ENCODE assay signal across 10 cellular contexts in the genomic region with DNA sequence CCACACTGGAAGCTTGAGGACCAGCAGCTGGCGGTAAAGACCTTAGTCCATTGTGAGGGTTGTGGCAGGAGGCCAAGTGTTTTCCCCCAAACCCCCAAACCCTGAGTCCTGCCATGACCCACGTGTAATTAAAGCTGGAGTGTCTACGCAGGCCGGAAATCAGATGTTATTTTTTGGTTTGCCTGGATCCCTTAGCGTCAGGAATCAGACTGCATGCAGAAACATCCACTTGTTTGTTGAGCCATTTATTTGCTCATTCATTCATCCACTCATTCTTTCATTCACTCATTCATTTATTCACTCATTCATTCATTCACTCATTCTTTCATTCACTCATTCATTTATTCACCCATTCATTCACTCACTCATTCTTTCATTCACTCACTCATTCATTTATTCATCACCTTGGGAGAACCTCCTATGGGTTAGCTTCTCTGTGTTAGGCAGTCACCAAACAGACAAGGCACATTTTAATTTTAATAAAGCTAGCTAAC.
A peak's percentile ranks its signal among the peaks of the same experiment; 100 is the strongest.
DNase-seq lines count a peak whose midpoint lies in the region; ATAC-seq, FAIRE-seq and TF ChIP-seq lines count a peak whose summit lies in the region.
"Had no signal": no experiment of that assay in that cellular context is flagged by ENCODE, and none has a peak within 500 bp of the region (broad histone marks: within the 10 kb centered on the region; RNA-seq: fewer than 3 reads in every experiment).

No MANE protein-coding gene starts in this region.

- no TSS peak for BruUV-seq in Calu3 (replicated peaks; lab: Mats Ljungman, UMichigan)

- H3K4me3 ChIP-seq in SJCRH30: no peak overlapping the region

- no peak for TF ChIP-seq CTCF in CD14-positive monocyte (IDR thresholded peaks at IDR 0.05)
- no peak for TF ChIP-seq CTCF in Calu3 (IDR thresholded peaks at IDR 0.05; ENCODE audit: unreplicated experiment)
- no peak for TF ChIP-seq CTCF in GM20000 (IDR thresholded peaks at IDR 0.05; ENCODE audit: extremely low read depth, missing control alignments)

- H3K27ac ChIP-seq in SJCRH30: peak overlapping the region; percentile 94

- peaks cover 4 to 17% (median 5%) of the 10 kb centered on the region in 3 donors for H3K27me3 Mint-ChIP-seq in CD14-positive monocyte (ENCODE audit: low read depth in 3 of 3)
- peaks cover 18% of the 10 kb centered on the region for H3K27me3 Mint-ChIP-seq in memory B cell
- peaks cover 43% of the 10 kb centered on the region for H3K27me3 Mint-ChIP-seq in Calu3 (ENCODE audit: unreplicated experiment)

- peak; percentile 9 for ATAC-seq in memory B cell (ENCODE audit: low read depth)

- peak overlapping the region; percentile 21 to 52 for H3K4me3 Mint-ChIP-seq in CD14-positive monocyte
- H3K4me3 Mint-ChIP-seq in memory B cell: peak overlapping the region; percentile 9
- H3K4me3 Mint-ChIP-seq in Calu3 (ENCODE audit: low read depth, unreplicated experiment): no peak overlapping the region

- peak overlapping the region in 1 of 7 donors; percentile 60 for H3K27ac Mint-ChIP-seq in CD14-positive monocyte
- H3K27ac Mint-ChIP-seq in memory B cell: no peak overlapping the region
- no peak overlapping the region for H3K27ac Mint-ChIP-seq in Calu3 (ENCODE audit: unreplicated experiment)

- CTCF ChIA-PET in Calu3 (lab: Charles Lee): no interaction called here

- intact Hi-C loops in CD14-positive monocyte (cut with micrococcal nuclease) (no loop called here), Calu3 (cut with micrococcal nuclease; ENCODE audit: unreplicated experiment) (no loop called here)

- H3K27me3 ChIP-seq in SJCRH30: no peaks in the 10 kb centered on the region

- H3K9me3 ChIP-seq in SJCRH30 (replicated peaks): no peaks in the 10 kb centered on the region

- H3K36me3 Mint-ChIP-seq in CD14-positive monocyte: peaks cover 0 to 4% of the 10 kb centered on the region in 2 donors
- no peaks in the 10 kb centered on the region for H3K36me3 Mint-ChIP-seq in memory B cell
- no peaks in the 10 kb centered on the region for H3K36me3 Mint-ChIP-seq in Calu3 (ENCODE audit: insufficient read depth, unreplicated experiment)

- peak; percentile 68 for FAIRE-seq in GM19239 (lab: Jason Lieb, UNC)

- H3K9me3 Mint-ChIP-seq in CD14-positive monocyte (peaks cover 14 to 22% (median 16%) of the 10 kb centered on the region in 7 donors), memory B cell (peaks cover 2% of the 10 kb centered on the region), Calu3 (ENCODE audit: low read depth, unreplicated experiment) (peaks cover 3% of the 10 kb centered on the region)

- no peak for DNase-seq in CD14-positive monocyte (ENCODE audit: low spot score)
- no peak for DNase-seq in GM19239 (ENCODE audit: insufficient read length, low spot score)
- DNase-seq in SJCRH30: no peak
- no peak for DNase-seq in memory B cell (ENCODE audit: low spot score in 2 of 2)
- no peak for DNase-seq in activated gamma-delta T cell treated with Interleukin-2 at 50 U/mL for 16 hours
- no peak for DNase-seq in Calu3
- DNase-seq in NCI-H774 (lab: John Stamatoyannopoulos, UW): no peak
- no peak for DNase-seq in GM20000 (ENCODE audit: low spot score)
- DNase-seq: amniotic stem cell, trophoblast cell had no signal

- H3K36me3 ChIP-seq in SJCRH30: no peaks in the 10 kb centered on the region

- H3K4me1 ChIP-seq in SJCRH30: peaks cover 23% of the 10 kb centered on the region

- H3K4me1 Mint-ChIP-seq in CD14-positive monocyte (peaks cover 18% of the 10 kb centered on the region), memory B cell (peaks cover 12% of the 10 kb centered on the region), Calu3 (ENCODE audit: low read depth, unreplicated experiment) (no peaks in the 10 kb centered on the region)
